ENCODE assay signal across 1 cellular context in the genomic region with DNA sequence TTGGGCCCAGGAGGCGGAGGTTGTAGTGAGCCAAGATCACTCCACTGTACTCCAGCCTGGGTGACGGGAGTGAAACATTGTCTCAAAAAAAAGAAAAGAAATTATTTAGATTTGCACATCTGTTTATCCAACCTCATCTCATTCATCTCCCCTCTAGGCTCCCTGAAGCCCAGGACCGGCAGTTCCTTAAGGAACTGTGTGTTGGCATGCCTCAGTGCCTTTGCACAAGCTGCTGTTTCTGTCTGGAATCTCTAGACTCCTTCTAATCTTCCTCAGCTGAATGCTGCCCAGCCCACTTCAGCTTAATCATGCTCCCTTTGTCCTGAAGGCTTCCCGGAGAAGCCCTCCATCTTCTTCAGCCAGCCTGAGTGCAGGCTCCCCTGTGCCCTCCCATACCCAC.
TF ChIP-seq lines count a peak whose summit lies in the region.

No MANE protein-coding gene starts in this region.

TF ChIP-seq in endothelial cell of umbilical vein, 7 proteins besides CTCF, POLR2A, EP300 and RAD21:
- no peak for TF ChIP-seq FOS (IDR thresholded peaks at IDR 0.05; ENCODE audit: borderline replicate concordance, insufficient read depth, low read length)
- TF ChIP-seq, protein P1, sequence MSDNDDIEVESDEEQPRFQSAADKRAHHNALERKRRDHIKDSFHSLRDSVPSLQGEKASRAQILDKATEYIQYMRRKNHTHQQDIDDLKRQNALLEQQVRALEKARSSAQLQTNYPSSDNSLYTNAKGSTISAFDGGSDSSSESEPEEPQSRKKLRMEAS (IDR thresholded peaks at IDR 0.05; ENCODE audit: insufficient read depth, insufficient read length), result no peak
- no peak for TF ChIP-seq GATA2 (IDR thresholded peaks at IDR 0.05; ENCODE audit: insufficient read depth, insufficient read length, low read depth, low read length)
- no peak for TF ChIP-seq EZH2 (IDR thresholded peaks at IDR 0.05; ENCODE audit: borderline replicate concordance, low read depth, low read length, severe bottlenecking)
- TF ChIP-seq JUN (IDR thresholded peaks at IDR 0.05; ENCODE audit: borderline replicate concordance, insufficient read depth, insufficient read length, low read depth), result no peak
